13 cellular contexts compared by ENCODE assay signal in the genomic region with DNA sequence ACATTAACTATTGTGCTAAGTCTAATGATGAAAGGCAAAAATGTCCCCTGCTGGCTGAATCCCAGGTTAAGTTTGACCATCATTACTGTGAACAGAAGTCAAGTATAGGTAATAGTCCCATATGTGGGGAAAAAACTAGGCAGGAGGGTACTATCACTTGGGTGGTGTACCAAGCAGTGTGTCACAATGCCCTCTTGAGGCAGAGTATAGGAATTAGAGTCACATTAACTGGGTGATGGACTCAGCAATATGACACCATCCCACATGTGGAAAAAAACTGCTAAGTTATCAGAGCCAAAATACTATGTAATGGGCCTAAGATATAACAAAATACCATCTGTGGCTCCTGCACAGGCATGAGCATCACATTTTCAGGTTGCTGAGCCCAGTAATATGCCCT.
DNase-seq lines count a peak whose midpoint lies in the region; ATAC-seq and TF ChIP-seq lines count a peak whose summit lies in the region.
"Had no signal": no experiment of that assay in that cellular context is flagged by ENCODE, and none has a peak within 500 bp of the region (broad histone marks: within the 10 kb centered on the region; RNA-seq: fewer than 3 reads in every experiment).

No MANE protein-coding gene starts in this region.

- no peaks in the 10 kb centered on the region for H3K4me1 Mint-ChIP-seq in stimulated activated effector memory CD8-positive, alpha-beta T cell treated with anti-CD3 and anti-CD28 coated beads, Interleukin-12 subunit alpha, Interleukin-12 subunit beta, amount 100 ng/mL, for 72 hours
- H3K4me1 Mint-ChIP-seq: mesothelial cell of epicardium had no signal

- no peak overlapping the region for H3K4me3 ChIP-seq in epithelial cell of esophagus (ENCODE audit: low read length)
- H3K4me3 ChIP-seq: SK-N-MC had no signal

- no peaks in the 10 kb centered on the region for H3K9me3 Mint-ChIP-seq in stimulated activated effector memory CD8-positive, alpha-beta T cell treated with anti-CD3 and anti-CD28 coated beads, Interleukin-12 subunit alpha, Interleukin-12 subunit beta, amount 100 ng/mL, for 72 hours
- H3K9me3 Mint-ChIP-seq: mesothelial cell of epicardium had no signal

- intact Hi-C loops in Right ventricle myocardium inferior (cut with DNase I) (no loop called here), cardiac septum (cut with DNase I) (no loop called here)

- H3K36me3 Mint-ChIP-seq in stimulated activated effector memory CD8-positive, alpha-beta T cell treated with anti-CD3 and anti-CD28 coated beads, Interleukin-12 subunit alpha, Interleukin-12 subunit beta, amount 100 ng/mL, for 72 hours = no peaks in the 10 kb centered on the region
- H3K36me3 Mint-ChIP-seq: mesothelial cell of epicardium had no signal

- ATAC-seq in Right ventricle myocardium inferior (peak; percentile 34), GM18907 (IDR thresholded peaks at IDR 0.05; ENCODE audit: unreplicated experiment) (no peak), GM18858 (IDR thresholded peaks at IDR 0.05; ENCODE audit: unreplicated experiment) (no peak)
- peak; percentile 51 for ATAC-seq in stimulated activated effector memory CD8-positive, alpha-beta T cell treated with anti-CD3 and anti-CD28 coated beads, Interleukin-12 subunit alpha, Interleukin-12 subunit beta, amount 100 ng/mL, for 72 hours
- no peak for ATAC-seq in activated CD4-positive, CD25-positive, alpha-beta regulatory T cell treated with anti-CD3 and anti-CD28 coated beads, Interleukin-2, amount 50 U/mL, for 24 hours

- DNase-seq in Right ventricle myocardium inferior (ENCODE audit: missing footprints) = no peak
- DNase-seq in cardiac septum (ENCODE audit: low spot score) = no peak
- DNase-seq in LHCN-M2 (ENCODE audit: low read depth) = peak; percentile 56
- DNase-seq in epithelial cell of esophagus (ENCODE audit: low read depth) = peak; percentile 36
- no peak for DNase-seq in stimulated activated effector memory CD8-positive, alpha-beta T cell treated with anti-CD3 and anti-CD28 coated beads, Interleukin-12 subunit alpha, Interleukin-12 subunit beta, amount 100 ng/mL, for 72 hours (ENCODE audit: low spot score in 2 of 2)
- DNase-seq: AML-193, aorta, NCI-H2029 had no signal

- H3K27ac Mint-ChIP-seq in stimulated activated effector memory CD8-positive, alpha-beta T cell treated with anti-CD3 and anti-CD28 coated beads, Interleukin-12 subunit alpha, Interleukin-12 subunit beta, amount 100 ng/mL, for 72 hours = no peak overlapping the region
- H3K27ac Mint-ChIP-seq: mesothelial cell of epicardium had no signal

- TF ChIP-seq CTCF in epithelial cell of esophagus (IDR thresholded peaks at IDR 0.05; ENCODE audit: insufficient read depth, low read depth, low read length, missing control alignments) = peak; percentile 50

- H3K4me3 Mint-ChIP-seq in stimulated activated effector memory CD8-positive, alpha-beta T cell treated with anti-CD3 and anti-CD28 coated beads, Interleukin-12 subunit alpha, Interleukin-12 subunit beta, amount 100 ng/mL, for 72 hours = no peak overlapping the region
- H3K4me3 Mint-ChIP-seq: mesothelial cell of epicardium had no signal

Comparison
In these comparisons a context has a peak if more than half of its experiments do, and no peak if none do; other contexts are left out.
1. ATAC-seq: peak in Right ventricle myocardium inferior (single experiment) and stimulated activated effector memory CD8-positive, alpha-beta T cell treated with anti-CD3 and anti-CD28 coated beads, Interleukin-12 subunit alpha, Interleukin-12 subunit beta, amount 100 ng/mL, for 72 hours (single experiment); none in GM18907 (single experiment), GM18858 (single experiment) and activated CD4-positive, CD25-positive, alpha-beta regulatory T cell treated with anti-CD3 and anti-CD28 coated beads, Interleukin-2, amount 50 U/mL, for 24 hours (0 of 2).
2. DNase-seq: peak in LHCN-M2 (single experiment) and epithelial cell of esophagus (single experiment); none in Right ventricle myocardium inferior (single experiment), cardiac septum (single experiment) and stimulated activated effector memory CD8-positive, alpha-beta T cell treated with anti-CD3 and anti-CD28 coated beads, Interleukin-12 subunit alpha, Interleukin-12 subunit beta, amount 100 ng/mL, for 72 hours (0 of 2).